1 cellular context compared by ENCODE assay signal in genomic region chr5:79416499-79416898, GRCh38.
TF ChIP-seq lines count a peak whose summit lies in the region.

No MANE protein-coding gene starts in this region.

TF ChIP-seq in HepG2, 621 proteins besides CTCF, POLR2A, EP300 and RAD21 (continued from another document):
- TF ChIP-seq ZXDC (CRISPR knock-in tag; IDR thresholded peaks at IDR 0.05) (no peak), HDAC6 (IDR thresholded peaks at IDR 0.05; ENCODE audit: low read depth, low read length) (no peak), ZNF292 (CRISPR knock-in tag; IDR thresholded peaks at IDR 0.05; ENCODE audit: borderline replicate concordance, low read depth) (no peak), ONECUT2 (CRISPR knock-in tag; IDR thresholded peaks at IDR 0.05) (no peak), GABPA (IDR thresholded peaks at IDR 0.05; ENCODE audit: low read depth, low read length) (no peak), GABPA (CRISPR knock-in tag; IDR thresholded peaks at IDR 0.05; ENCODE audit: low read depth) (no peak)
